In genomic region chr19:8322638-8322997, GRCh38 we compare ENCODE assay signal across 10 cellular contexts. TPM values are rescaled to one million over a fixed set of nuclear protein-coding genes. Genes with fewer than 3 reads are reported as not detected.
DNase-seq lines count a peak whose midpoint lies in the region; FAIRE-seq and TF ChIP-seq lines count a peak whose summit lies in the region.
"Had no signal": no experiment of that assay in that cellular context is flagged by ENCODE, and none has a peak within 500 bp of the region (broad histone marks: within the 10 kb centered on the region; RNA-seq: fewer than 3 reads in every experiment).

No MANE protein-coding gene starts in this region.

- H3K36me3 ChIP-seq in astrocyte (ENCODE audit: insufficient read depth, low read length): peaks cover 10% of the 10 kb centered on the region
- no peaks in the 10 kb centered on the region for H3K36me3 ChIP-seq in thyroid gland

- H3K9me3 ChIP-seq in astrocyte (ENCODE audit: insufficient read depth, low read depth, low read length) (peaks cover 5% of the 10 kb centered on the region), thyroid gland (no peaks in the 10 kb centered on the region)

- H3K4me1 ChIP-seq in astrocyte (ENCODE audit: insufficient read depth, low read length): peaks cover 22% of the 10 kb centered on the region
- H3K4me1 ChIP-seq in thyroid gland: peaks cover 27 to 45% of the 10 kb centered on the region in 2 donors

- H3K27ac Mint-ChIP-seq in activated CD4-positive, alpha-beta T cell treated with anti-CD3 and anti-CD28 coated beads, Interleukin-2, amount 10 ng/mL, durations not matched to agents 7 days and 5 days: no peak overlapping the region
- H3K27ac Mint-ChIP-seq in astrocyte (ENCODE audit: unreplicated experiment): peak overlapping the region; percentile 100

- no peak for DNase-seq in activated CD4-positive, alpha-beta T cell treated with anti-CD3 and anti-CD28 coated beads, Interleukin-2, amount 10 ng/mL, durations not matched to agents 7 days and 5 days
- DNase-seq in activated CD4-positive, alpha-beta T cell treated with anti-CD3 and anti-CD28 coated beads, Interleukin-2, amount 50 U/mL, for 1 hour: no peak
- DNase-seq in astrocyte (ENCODE audit: low read depth): no peak
- peak; percentile 16 for DNase-seq in kidney tubule cell (ENCODE audit: low spot score)
- DNase-seq in thyroid gland: no peak
- DNase-seq in NCI-H146 treated with DMSO at 0.1 percent for 48 hours (lab: John Stamatoyannopoulos, UW; ENCODE audit: unreplicated experiment): no peak
- DNase-seq in HEK293T (ENCODE audit: extremely low spot score): no peak
- no peak for DNase-seq in T1000 (lab: John Stamatoyannopoulos, UW)
- DNase-seq: activated CD4-positive, alpha-beta T cell treated with anti-CD3 and anti-CD28 coated beads, Interleukin-2, amount 50 U/mL, for 48 hours; COR-L47 had no signal

- H3K4me1 Mint-ChIP-seq in activated CD4-positive, alpha-beta T cell treated with anti-CD3 and anti-CD28 coated beads, Interleukin-2, amount 10 ng/mL, durations not matched to agents 7 days and 5 days: peaks cover 38% of the 10 kb centered on the region
- peaks cover 7% of the 10 kb centered on the region for H3K4me1 Mint-ChIP-seq in astrocyte (ENCODE audit: low read depth, unreplicated experiment)

- CTCF ChIA-PET in activated CD4-positive, alpha-beta T cell treated with anti-CD3 and anti-CD28 coated beads, Interleukin-2, amount 10 ng/mL, durations not matched to agents 7 days and 5 days (lab: Charles Lee): no interaction called here
- CTCF ChIA-PET in HEK293T (lab: Yijun Ruan, JAX): interaction anchor here (0.5 kb wide), 1 partner anchor 25 kb away, joined by 3 read pairs; no protein-coding TSS in a partner anchor

- no peak for FAIRE-seq in astrocyte (lab: Jason Lieb, UNC)

- peaks cover 4% of the 10 kb centered on the region for H3K27me3 Mint-ChIP-seq in activated CD4-positive, alpha-beta T cell treated with anti-CD3 and anti-CD28 coated beads, Interleukin-2, amount 10 ng/mL, durations not matched to agents 7 days and 5 days
- no peaks in the 10 kb centered on the region for H3K27me3 Mint-ChIP-seq in astrocyte (ENCODE audit: low read depth, unreplicated experiment)

- H3K4me3 ChIP-seq in astrocyte (ENCODE audit: insufficient read depth, low read depth, low read length) (peak overlapping the region; percentile 97), thyroid gland (replicated peaks in 1 of 3) (peak overlapping the region in 1 of 3 donors; percentile 92)

- TF ChIP-seq CTCF in astrocyte (IDR thresholded peaks at IDR 0.05; ENCODE audit: insufficient read depth, low read depth, low read length) (no peak), thyroid gland (IDR thresholded peaks at IDR 0.05) (no peak)

- H3K27me3 ChIP-seq in astrocyte (ENCODE audit: insufficient read depth, low read length) (no peaks in the 10 kb centered on the region), thyroid gland (no peaks in the 10 kb centered on the region)

- 70% methylated on average over 6 to 7 of the region's 7 CpGs for WGBS in thyroid gland, 2 donors

- H4K20me1 ChIP-seq in astrocyte (ENCODE audit: insufficient read depth, low read length): peaks cover 33% of the 10 kb centered on the region

- H3K27ac ChIP-seq in astrocyte (ENCODE audit: low read depth, low read length) (no peak overlapping the region), thyroid gland (peak overlapping the region in 2 of 3 donors; percentile 3 to 85)

- peak overlapping the region; percentile 100 for H3K4me2 ChIP-seq in astrocyte (ENCODE audit: low read length)

- no peak overlapping the region for H2AFZ ChIP-seq in astrocyte (ENCODE audit: low read depth, low read length)

- POLR2A ChIA-PET in activated CD4-positive, alpha-beta T cell treated with anti-CD3 and anti-CD28 coated beads, Interleukin-2, amount 10 ng/mL, durations not matched to agents 7 days and 5 days (lab: Charles Lee): no interaction called here
- POLR2A ChIA-PET in HEK293T (lab: Yijun Ruan, JAX): interaction anchor here (1.6 to 4.2 kb wide), 3 partner anchors 13 to 29 kb away, joined by 4 to 30 read pairs (median 9); no protein-coding TSS in a partner anchor

- intact Hi-C loops in thyroid gland (cut with DNase I): no loop called here

- peak overlapping the region; percentile 100 for H3K4me3 Mint-ChIP-seq in activated CD4-positive, alpha-beta T cell treated with anti-CD3 and anti-CD28 coated beads, Interleukin-2, amount 10 ng/mL, durations not matched to agents 7 days and 5 days
- peak overlapping the region; percentile 100 for H3K4me3 Mint-ChIP-seq in astrocyte (ENCODE audit: unreplicated experiment)

- TF ChIP-seq POLR2A in thyroid gland (IDR thresholded peaks at IDR 0.05): no peak

- peak overlapping the region; percentile 100 for H3K9ac ChIP-seq in astrocyte (ENCODE audit: low read length)

- H3K9me3 Mint-ChIP-seq in activated CD4-positive, alpha-beta T cell treated with anti-CD3 and anti-CD28 coated beads, Interleukin-2, amount 10 ng/mL, durations not matched to agents 7 days and 5 days: no peaks in the 10 kb centered on the region
- peaks cover 5% of the 10 kb centered on the region for H3K9me3 Mint-ChIP-seq in astrocyte (ENCODE audit: unreplicated experiment)

- H3K36me3 Mint-ChIP-seq in activated CD4-positive, alpha-beta T cell treated with anti-CD3 and anti-CD28 coated beads, Interleukin-2, amount 10 ng/mL, durations not matched to agents 7 days and 5 days (ENCODE audit: low read depth): peaks cover 26% of the 10 kb centered on the region
- H3K36me3 Mint-ChIP-seq in astrocyte (ENCODE audit: low read depth, unreplicated experiment): peaks cover 8% of the 10 kb centered on the region

- H3K79me2 ChIP-seq in astrocyte (ENCODE audit: insufficient read depth, low read length): peaks cover 47% of the 10 kb centered on the region

TF ChIP-seq in HEK293T, 16 proteins besides CTCF, POLR2A, EP300 and RAD21:
- TF ChIP-seq SP1 (IDR thresholded peaks at IDR 0.05): no peak
- no peak for TF ChIP-seq FOXA1 (IDR thresholded peaks at IDR 0.05)
- no peak for TF ChIP-seq SUZ12 (IDR thresholded peaks at IDR 0.05)
- TF ChIP-seq FOXK2 (IDR thresholded peaks at IDR 0.05): no peak
- TF ChIP-seq PKNOX1 (IDR thresholded peaks at IDR 0.05): no peak

RNA-seq across cellular contexts. Expression of gene RPS28, which starts 1.3 kb away (rescaled TPM):
- total RNA-seq in activated CD4-positive, alpha-beta T cell treated with anti-CD3 and anti-CD28 coated beads, Interleukin-2, amount 10 ng/mL, durations not matched to agents 7 days and 5 days: 1,000 to 10,000 TPM; 1,480 to 2,023 TPM
- total RNA-seq in astrocyte (1,111 and 1,198 TPM in 2 replicates), thyroid gland (100 to 1,000 TPM; 262 to 525 (median 420) TPM)

RNA-seq across cellular contexts. Expression of gene NDUFA7, which starts 1.4 kb away (rescaled TPM):
- 10 to 100 TPM; 61.8 to 65.6 TPM for total RNA-seq in activated CD4-positive, alpha-beta T cell treated with anti-CD3 and anti-CD28 coated beads, Interleukin-2, amount 10 ng/mL, durations not matched to agents 7 days and 5 days
- total RNA-seq in astrocyte (45.4 and 49.3 TPM in 2 replicates), thyroid gland (10 to 100 TPM in 2 of 4 donors, 1 to 10 TPM in 2; 3.8 to 39.7 (median 17.0) TPM)

RNA-seq across cellular contexts. Expression of gene CD320, which starts 14.5 kb away (rescaled TPM):
- 10 to 100 TPM; 32.1 to 36.3 TPM for total RNA-seq in activated CD4-positive, alpha-beta T cell treated with anti-CD3 and anti-CD28 coated beads, Interleukin-2, amount 10 ng/mL, durations not matched to agents 7 days and 5 days
- total RNA-seq in astrocyte (35.6 and 42.2 TPM in 2 replicates), thyroid gland (100 to 1,000 TPM in 1 of 4 donors, 10 to 100 TPM in 3; 20.8 to 114 (median 74.0) TPM)

RNA-seq across cellular contexts. Expression of gene KANK3, which starts 20.4 kb away (rescaled TPM):
- total RNA-seq in activated CD4-positive, alpha-beta T cell treated with anti-CD3 and anti-CD28 coated beads, Interleukin-2, amount 10 ng/mL, durations not matched to agents 7 days and 5 days: 1 to 10 TPM; 1.3 to 2.7 TPM
- total RNA-seq in astrocyte: 0.94 and 2.9 TPM in 2 replicates
- 10 to 100 TPM; 21.1 to 49.7 (median 30.5) TPM for total RNA-seq in thyroid gland

RNA-seq across cellular contexts. Expression of gene ANGPTL4, which starts 41.3 kb away (rescaled TPM):
- total RNA-seq in activated CD4-positive, alpha-beta T cell treated with anti-CD3 and anti-CD28 coated beads, Interleukin-2, amount 10 ng/mL, durations not matched to agents 7 days and 5 days: not detected
- total RNA-seq in astrocyte (110 and 115 TPM in 2 replicates), thyroid gland (10 to 100 TPM; 19.9 to 99.8 (median 46.6) TPM)
